In the genomic region with DNA sequence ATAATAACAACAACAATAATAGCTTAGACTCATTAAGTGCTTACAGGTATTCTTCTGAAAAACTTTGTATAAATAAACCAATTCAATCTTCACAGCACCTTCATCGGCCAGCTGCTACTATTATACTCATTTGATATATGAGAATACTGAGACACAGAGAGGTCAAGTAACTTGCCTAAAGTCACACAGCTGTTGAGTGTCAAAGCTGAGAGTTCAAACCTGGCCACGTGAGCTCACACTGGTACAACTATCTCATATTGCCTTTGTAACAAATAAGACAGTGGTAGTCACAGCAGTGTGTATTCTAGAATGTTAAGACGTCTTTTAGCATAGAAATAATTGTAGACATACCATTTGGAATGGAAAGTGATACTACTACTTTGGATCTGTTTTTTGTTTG, we compare ENCODE assay signal across 8 cellular contexts.
"Had no signal": no experiment of that assay in that cellular context is flagged by ENCODE, and none has a peak within 500 bp of the region (broad histone marks: within the 10 kb centered on the region; RNA-seq: fewer than 3 reads in every experiment).

No MANE protein-coding gene starts in this region.

- H3K4me3 ChIP-seq: GM23248 had no signal

- H3K27ac ChIP-seq: GM23248 had no signal

- DNase-seq: GM23248, GOT3, H9, HCEC 1CT, IMR-90, KBM-7 had no signal

- H2AFZ ChIP-seq: GM23248 had no signal

- H3K9ac ChIP-seq: GM23248 had no signal

- FAIRE-seq: H54, HTR-8/SVneo had no signal
